ENCODE assay signal across 26 cellular contexts in the genomic region with DNA sequence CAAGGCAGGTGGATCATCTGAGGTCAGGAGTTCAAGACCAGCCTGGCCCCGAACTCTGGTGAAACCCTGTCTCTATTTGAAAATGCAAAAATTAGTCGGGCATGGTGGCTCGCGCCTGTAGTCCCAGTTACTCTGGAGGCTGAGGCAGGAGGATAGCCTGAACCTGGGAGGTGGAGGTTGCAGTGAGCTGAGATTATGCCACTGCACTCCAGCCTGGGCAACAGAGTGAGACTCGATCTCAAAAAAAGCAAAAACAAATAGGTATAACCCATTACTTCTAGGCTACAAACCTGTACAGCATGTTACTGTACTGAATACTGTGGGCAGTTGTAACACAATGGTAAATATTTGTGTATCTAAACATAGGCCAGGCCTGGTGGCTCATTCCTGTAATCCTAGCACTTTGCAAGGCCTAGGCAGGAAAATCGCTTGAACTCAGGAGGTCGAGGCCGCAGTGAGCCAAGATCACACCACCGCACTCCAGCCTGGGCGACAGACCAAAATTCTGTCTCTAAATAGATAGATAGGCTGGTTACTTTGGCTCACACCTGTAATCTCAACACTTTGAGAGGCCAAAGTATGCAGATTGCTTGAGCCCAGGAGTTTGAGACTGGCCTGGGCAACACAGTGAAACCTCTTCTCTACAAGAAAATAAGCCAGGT.
DNase-seq lines count a peak whose midpoint lies in the region; ATAC-seq, FAIRE-seq and TF ChIP-seq lines count a peak whose summit lies in the region.
"Had no signal": no experiment of that assay in that cellular context is flagged by ENCODE, and none has a peak within 500 bp of the region (broad histone marks: within the 10 kb centered on the region; RNA-seq: fewer than 3 reads in every experiment).

No MANE protein-coding gene starts in this region.

- TF ChIP-seq CTCF in pancreas (IDR thresholded peaks at IDR 0.05) (no peak), upper lobe of right lung (IDR thresholded peaks at IDR 0.05) (no peak), neural progenitor cell (IDR thresholded peaks at IDR 0.05) (no peak)

- H3K27me3 Mint-ChIP-seq in neural progenitor cell (ENCODE audit: insufficient read depth, low read depth) = no peaks in the 10 kb centered on the region
- H3K27me3 Mint-ChIP-seq: dendritic cell treated with granulocyte-macrophage colony-stimulating factor and Interleukin-4, amounts not matched to agents 40 ng/mL and 50 ng/mL, for 4 days; natural killer cell treated with Interleukin-12 subunit alpha and Interleukin-12 subunit beta and Interleukin-15 and Interleukin-18, amount 100 ng/mL, for 72 hours; stimulated activated naive CD8-positive, alpha-beta T cell treated with anti-CD3 and anti-CD28 coated beads, Interleukin-15, amount 100 ng/mL, for 72 hours had no signal

- no peaks in the 10 kb centered on the region for H3K9me3 ChIP-seq in pancreas
- H3K9me3 ChIP-seq in upper lobe of right lung = no peaks in the 10 kb centered on the region
- H3K9me3 ChIP-seq in neural progenitor cell (ENCODE audit: low read depth) = no peaks in the 10 kb centered on the region
- H3K9me3 ChIP-seq: BE2C, vagina had no signal

- no peaks in the 10 kb centered on the region for H3K9me3 Mint-ChIP-seq in neural progenitor cell
- H3K9me3 Mint-ChIP-seq: activated T-cell treated with anti-CD3 and anti-CD28 coated beads, Interleukin-2, amount 50 U/mL, for 72 hours; dendritic cell treated with granulocyte-macrophage colony-stimulating factor and Interleukin-4, amounts not matched to agents 40 ng/mL and 50 ng/mL, for 4 days; natural killer cell treated with Interleukin-12 subunit alpha and Interleukin-12 subunit beta and Interleukin-15 and Interleukin-18, amount 100 ng/mL, for 72 hours; stimulated activated naive CD8-positive, alpha-beta T cell treated with anti-CD3 and anti-CD28 coated beads, Interleukin-15, amount 100 ng/mL, for 72 hours had no signal

- no peak for FAIRE-seq in pancreas (lab: Jason Lieb, UNC)
- FAIRE-seq: islet of Langerhans had no signal

- intact Hi-C loops in Right ventricle myocardium inferior (cut with DNase I) = no loop called here
- intact Hi-C loops in cardiac septum (cut with DNase I) = loop anchor here (10.0 kb wide), 1 partner anchor 106 kb away; a partner anchor contains a TSS
- intact Hi-C loops in left cardiac atrium (cut with DNase I) = loop anchor here in 1 of 2 donors (5.0 kb wide), 1 partner anchor 62 kb away; a partner anchor contains a TSS
- intact Hi-C loops in pancreas (cut with DNase I) = no loop called here
- intact Hi-C loops in upper lobe of right lung (cut with DNase I) = no loop called here

- H3K27ac ChIP-seq in pancreas = peak overlapping the region; percentile 10 to 72 (median 49)
- H3K27ac ChIP-seq in upper lobe of right lung = peak overlapping the region; percentile 53
- no peak overlapping the region for H3K27ac ChIP-seq in neural progenitor cell
- H3K27ac ChIP-seq: brain microvascular endothelial cell, KMS-11, vagina had no signal

- ATAC-seq in Right ventricle myocardium inferior (peak; percentile 75), left cardiac atrium (peak; percentile 40 to 45), pancreas (peak; percentile 81 to 87 (median 82)), upper lobe of right lung (peak; percentile 74)
- ATAC-seq: activated T-cell treated with anti-CD3 and anti-CD28 coated beads, Interleukin-2, amount 50 U/mL, for 72 hours had no signal

- H3K4me1 ChIP-seq in pancreas (peaks cover 7 to 16% (median 15%) of the 10 kb centered on the region in 3 donors), upper lobe of right lung (peaks cover 45% of the 10 kb centered on the region), neural progenitor cell (peaks cover 6% of the 10 kb centered on the region)

- no peaks in the 10 kb centered on the region for H3K36me3 ChIP-seq in pancreas
- H3K36me3 ChIP-seq in upper lobe of right lung = no peaks in the 10 kb centered on the region
- H3K36me3 ChIP-seq in neural progenitor cell = no peaks in the 10 kb centered on the region

- no peak overlapping the region for H3K27ac Mint-ChIP-seq in neural progenitor cell
- H3K27ac Mint-ChIP-seq: activated T-cell treated with anti-CD3 and anti-CD28 coated beads, Interleukin-2, amount 50 U/mL, for 72 hours; dendritic cell treated with granulocyte-macrophage colony-stimulating factor and Interleukin-4, amounts not matched to agents 40 ng/mL and 50 ng/mL, for 4 days; stimulated activated naive CD8-positive, alpha-beta T cell treated with anti-CD3 and anti-CD28 coated beads, Interleukin-15, amount 100 ng/mL, for 72 hours had no signal

- no peaks in the 10 kb centered on the region for H3K79me2 ChIP-seq in neural progenitor cell (ENCODE audit: low read depth)

- no peak overlapping the region for H3K9ac ChIP-seq in neural progenitor cell
- H3K9ac ChIP-seq: KMS-11 had no signal

- peaks cover 33% of the 10 kb centered on the region for H4K20me1 ChIP-seq in neural progenitor cell (ENCODE audit: low read depth)

- H3K4me3 Mint-ChIP-seq in neural progenitor cell = no peak overlapping the region
- H3K4me3 Mint-ChIP-seq: activated T-cell treated with anti-CD3 and anti-CD28 coated beads, Interleukin-2, amount 50 U/mL, for 72 hours; dendritic cell treated with granulocyte-macrophage colony-stimulating factor and Interleukin-4, amounts not matched to agents 40 ng/mL and 50 ng/mL, for 4 days; natural killer cell treated with Interleukin-12 subunit alpha and Interleukin-12 subunit beta and Interleukin-15 and Interleukin-18, amount 100 ng/mL, for 72 hours; stimulated activated naive CD8-positive, alpha-beta T cell treated with anti-CD3 and anti-CD28 coated beads, Interleukin-15, amount 100 ng/mL, for 72 hours had no signal

- no peak overlapping the region for H2AFZ ChIP-seq in neural progenitor cell (replicated peaks)

- DNase-seq in Right ventricle myocardium inferior (ENCODE audit: missing footprints) (peak; percentile 76), cardiac septum (ENCODE audit: low spot score) (no peak), left cardiac atrium (peak; percentile 68), pancreas (peak; percentile 67 to 81 (median 78)), upper lobe of right lung (peak; percentile 85), NCI-H1417 treated with DMSO at 0.1 percent for 48 hours (lab: John Stamatoyannopoulos, UW) (no peak), neural progenitor cell (ENCODE audit: low spot score) (no peak), cerebellum (ENCODE audit: low spot score) (no peak)
- DNase-seq: activated naive CD4-positive, alpha-beta T cell treated with anti-CD3 and anti-CD28 coated beads, Interleukin-2, amount 50 U/mL, for 16 hours; activated T-cell treated with anti-CD3 and anti-CD28 coated beads, Interleukin-2, amount 50 U/mL, for 72 hours; BE2C; brain microvascular endothelial cell; Calu3; EL; hippocampal formation; NCI-H1694 treated with DMSO at 0.1 percent for 48 hours; NCI-H446 treated with DMSO at 0.1 percent for 48 hours; RPMI8226; stimulated activated CD4-positive, alpha-beta T cell treated with anti-CD3 and anti-CD28 coated beads, Interleukin-4, amount 100 ng/mL, for 4 hours; stimulated activated naive CD8-positive, alpha-beta T cell treated with anti-CD3 and anti-CD28 coated beads, Interleukin-15, amount 100 ng/mL, for 72 hours; SW 1271 had no signal

- H3K4me3 ChIP-seq in pancreas = no peak overlapping the region
- H3K4me3 ChIP-seq in upper lobe of right lung = no peak overlapping the region
- no peak overlapping the region for H3K4me3 ChIP-seq in neural progenitor cell
- H3K4me3 ChIP-seq: vagina had no signal

- H3K27me3 ChIP-seq in pancreas = no peaks in the 10 kb centered on the region
- no peaks in the 10 kb centered on the region for H3K27me3 ChIP-seq in upper lobe of right lung
- no peaks in the 10 kb centered on the region for H3K27me3 ChIP-seq in neural progenitor cell
- H3K27me3 ChIP-seq: BE2C, brain microvascular endothelial cell, vagina had no signal

- 36 to 39% methylated on average over 10 of the region's 10 CpGs for WGBS in pancreas, 2 donors

- H3K4me2 ChIP-seq in neural progenitor cell = no peak overlapping the region
- H3K4me2 ChIP-seq: KMS-11 had no signal

- peaks cover 29% of the 10 kb centered on the region for H3K4me1 Mint-ChIP-seq in neural progenitor cell

- peaks cover 21% of the 10 kb centered on the region for H3F3A ChIP-seq in neural progenitor cell (ENCODE audit: low read depth)

- peaks cover 9% of the 10 kb centered on the region for H3K36me3 Mint-ChIP-seq in neural progenitor cell
- H3K36me3 Mint-ChIP-seq: natural killer cell treated with Interleukin-12 subunit alpha and Interleukin-12 subunit beta and Interleukin-15 and Interleukin-18, amount 100 ng/mL, for 72 hours had no signal

Comparison
In these comparisons a context has a peak if more than half of its experiments do, and no peak if none do; other contexts are left out.
1. DNase-seq: peak in Right ventricle myocardium inferior (single experiment), left cardiac atrium (single experiment), pancreas (6 of 6) and upper lobe of right lung (single experiment); none in cardiac septum (single experiment), NCI-H1417 treated with DMSO at 0.1 percent for 48 hours (single experiment), neural progenitor cell (single experiment) and cerebellum (single experiment).
2. Peak in every context shown above with its lines, with median percentiles within 50 percentile points of each other: ATAC-seq.